In the genomic region with DNA sequence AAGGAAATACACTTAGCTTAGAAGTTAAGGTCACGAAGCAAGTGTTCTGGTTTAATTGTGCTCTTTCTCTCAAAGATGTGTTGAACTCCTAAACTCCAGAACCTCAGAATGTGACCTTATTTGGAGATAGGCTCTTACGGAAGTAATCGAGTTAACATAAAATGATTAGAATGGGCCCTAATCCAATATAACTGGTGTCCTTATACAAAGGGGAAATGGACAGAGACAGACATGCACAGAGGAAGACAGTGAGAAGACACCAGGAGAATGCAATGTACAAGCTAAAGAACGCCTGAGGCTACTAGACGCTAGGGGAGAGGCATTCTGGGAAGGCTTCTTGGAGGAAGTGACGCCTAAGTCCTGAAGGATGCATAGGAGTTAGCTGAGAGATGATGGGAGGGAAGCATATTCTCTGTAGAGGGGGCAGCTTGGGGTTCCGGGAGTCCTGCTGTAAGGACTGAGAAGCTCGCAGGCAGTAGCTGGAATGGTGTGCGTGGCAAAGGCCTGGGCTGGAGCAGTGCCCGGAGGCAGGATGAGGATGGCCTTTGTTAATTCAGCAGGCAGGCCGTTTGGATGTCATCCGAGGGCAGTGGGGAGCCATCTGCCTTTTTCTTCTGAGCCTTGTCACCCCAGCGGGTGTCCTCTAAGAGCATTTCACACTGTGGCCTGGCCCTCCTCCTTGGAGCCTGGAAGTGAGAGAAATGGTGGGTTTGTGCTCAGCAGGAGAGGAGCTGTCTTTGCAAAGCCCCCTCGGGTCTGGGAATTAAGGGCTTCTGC, we compare ENCODE assay signal across 11 cellular contexts.
DNase-seq lines count a peak whose midpoint lies in the region; ATAC-seq and TF ChIP-seq lines count a peak whose summit lies in the region.
"Had no signal": no experiment of that assay in that cellular context is flagged by ENCODE, and none has a peak within 500 bp of the region (broad histone marks: within the 10 kb centered on the region; RNA-seq: fewer than 3 reads in every experiment).

No MANE protein-coding gene starts in this region.

- no peak for ATAC-seq in stimulated activated naive CD8-positive, alpha-beta T cell treated with anti-CD3 and anti-CD28 coated beads, Interleukin-15, amount 100 ng/mL, for 72 hours
- ATAC-seq in SK-N-SH treated with all-trans-retinoic acid at 6 μM for 48 hours (no peak), HG03095 (IDR thresholded peaks at IDR 0.05; ENCODE audit: unreplicated experiment) (no peak)

- DNase-seq in stimulated activated naive CD8-positive, alpha-beta T cell treated with anti-CD3 and anti-CD28 coated beads, Interleukin-15, amount 100 ng/mL, for 72 hours, result no peak
- DNase-seq in iPS-NIHi11 (ENCODE audit: low spot score), result peak; percentile 58
- DNase-seq in stimulated activated CD4-positive, alpha-beta T cell treated with anti-CD3 and anti-CD28 coated beads, Interleukin-4, amount 100 ng/mL, for 1 hour, result no peak
- no peak for DNase-seq in AG20443 (ENCODE audit: low spot score)
- no peak for DNase-seq in NCI-H226
- DNase-seq: DMS53; stimulated activated CD4-positive, alpha-beta T cell treated with anti-CD3 and anti-CD28 coated beads, Interleukin-2, amount 100 ng/mL, for 24 hours had no signal

- H3K4me3 Mint-ChIP-seq in stimulated activated naive CD8-positive, alpha-beta T cell treated with anti-CD3 and anti-CD28 coated beads, Interleukin-15, Interleukin-2, amounts not matched to agents 100 ng/mL and 50 ng/mL, for 24 hours, result no peak overlapping the region
- no peak overlapping the region for H3K4me3 Mint-ChIP-seq in stimulated activated naive CD8-positive, alpha-beta T cell treated with anti-CD3 and anti-CD28 coated beads, Interleukin-15, amount 100 ng/mL, for 72 hours
- H3K4me3 Mint-ChIP-seq: activated naive CD8-positive, alpha-beta T cell had no signal

- peak overlapping the region; percentile 33 for H3K27ac Mint-ChIP-seq in stimulated activated naive CD8-positive, alpha-beta T cell treated with anti-CD3 and anti-CD28 coated beads, Interleukin-15, Interleukin-2, amounts not matched to agents 100 ng/mL and 50 ng/mL, for 24 hours
- no peak overlapping the region for H3K27ac Mint-ChIP-seq in stimulated activated naive CD8-positive, alpha-beta T cell treated with anti-CD3 and anti-CD28 coated beads, Interleukin-15, amount 100 ng/mL, for 72 hours
- H3K27ac Mint-ChIP-seq: activated naive CD8-positive, alpha-beta T cell had no signal

- no peaks in the 10 kb centered on the region for H3K36me3 Mint-ChIP-seq in stimulated activated naive CD8-positive, alpha-beta T cell treated with anti-CD3 and anti-CD28 coated beads, Interleukin-15, Interleukin-2, amounts not matched to agents 100 ng/mL and 50 ng/mL, for 24 hours (ENCODE audit: low read depth)
- H3K36me3 Mint-ChIP-seq: activated naive CD8-positive, alpha-beta T cell had no signal

- H3K4me1 Mint-ChIP-seq in stimulated activated naive CD8-positive, alpha-beta T cell treated with anti-CD3 and anti-CD28 coated beads, Interleukin-15, Interleukin-2, amounts not matched to agents 100 ng/mL and 50 ng/mL, for 24 hours (ENCODE audit: low read depth), result no peaks in the 10 kb centered on the region
- H3K4me1 Mint-ChIP-seq in stimulated activated naive CD8-positive, alpha-beta T cell treated with anti-CD3 and anti-CD28 coated beads, Interleukin-15, amount 100 ng/mL, for 72 hours, result no peaks in the 10 kb centered on the region

- H3K27me3 Mint-ChIP-seq in stimulated activated naive CD8-positive, alpha-beta T cell treated with anti-CD3 and anti-CD28 coated beads, Interleukin-15, Interleukin-2, amounts not matched to agents 100 ng/mL and 50 ng/mL, for 24 hours, result peaks cover 6% of the 10 kb centered on the region
- H3K27me3 Mint-ChIP-seq in stimulated activated naive CD8-positive, alpha-beta T cell treated with anti-CD3 and anti-CD28 coated beads, Interleukin-15, amount 100 ng/mL, for 72 hours, result no peaks in the 10 kb centered on the region
- H3K27me3 Mint-ChIP-seq: activated naive CD8-positive, alpha-beta T cell had no signal

- no peaks in the 10 kb centered on the region for H3K9me3 Mint-ChIP-seq in stimulated activated naive CD8-positive, alpha-beta T cell treated with anti-CD3 and anti-CD28 coated beads, Interleukin-15, Interleukin-2, amounts not matched to agents 100 ng/mL and 50 ng/mL, for 24 hours
- H3K9me3 Mint-ChIP-seq in stimulated activated naive CD8-positive, alpha-beta T cell treated with anti-CD3 and anti-CD28 coated beads, Interleukin-15, amount 100 ng/mL, for 72 hours, result no peaks in the 10 kb centered on the region

TF ChIP-seq in SK-N-SH treated with all-trans-retinoic acid at 6 μM for 48 hours, 23 proteins besides CTCF, POLR2A, EP300 and RAD21:
- peak; percentile 99 for TF ChIP-seq ZFP3 (CRISPR knock-in tag; IDR thresholded peaks at IDR 0.05)
- no peak for TF ChIP-seq ISL1 (CRISPR knock-in tag; IDR thresholded peaks at IDR 0.05)
TF ChIP-seq in SK-N-SH treated with all-trans-retinoic acid at 6 μM for 48 hours: peak in this region for 1.
